In genomic region chrX:119759333-119759766, GRCh38 we compare ENCODE assay signal across 10 cellular contexts. TPM values are rescaled to one million over a fixed set of nuclear protein-coding genes. Genes with fewer than 3 reads are reported as not detected.
A peak's percentile ranks its signal among the peaks of the same experiment; 100 is the strongest.
DNase-seq lines count a peak whose midpoint lies in the region; ATAC-seq, FAIRE-seq and TF ChIP-seq lines count a peak whose summit lies in the region.
"Had no signal": no experiment of that assay in that cellular context is flagged by ENCODE, and none has a peak within 500 bp of the region (broad histone marks: within the 10 kb centered on the region; RNA-seq: fewer than 3 reads in every experiment).

No MANE protein-coding gene starts in this region.

- no peak for ATAC-seq in GM19351 (IDR thresholded peaks at IDR 0.05; ENCODE audit: unreplicated experiment)

- no peak overlapping the region for H3K27ac Mint-ChIP-seq in chondrocyte (ENCODE audit: unreplicated experiment)

- TF ChIP-seq CTCF in AG04449 (IDR thresholded peaks at IDR 0.05; ENCODE audit: insufficient read depth, low read length, missing control alignments) (no peak), chondrocyte (IDR thresholded peaks at IDR 0.05) (no peak), neural cell (IDR thresholded peaks at IDR 0.05; ENCODE audit: poor library complexity, severe bottlenecking) (no peak)

- H3K4me3 ChIP-seq in AG04449 (ENCODE audit: low read depth, low read length) (peak overlapping the region; percentile 54), neural cell (ENCODE audit: low read length) (peak overlapping the region; percentile 65)

- no peaks in the 10 kb centered on the region for H3K36me3 Mint-ChIP-seq in chondrocyte (ENCODE audit: low read depth)

- peaks cover 17% of the 10 kb centered on the region for H3K4me1 Mint-ChIP-seq in chondrocyte (ENCODE audit: low read depth)

- no peak for TF ChIP-seq EP300 in neural cell (conservative IDR thresholded peaks at IDR 0.05; ENCODE audit: poor library complexity, severe bottlenecking)

- no peaks in the 10 kb centered on the region for H3K9me3 ChIP-seq in neural cell (ENCODE audit: low read length)
- H3K9me3 ChIP-seq: left lung had no signal

- no peaks in the 10 kb centered on the region for H3K36me3 ChIP-seq in neural cell (ENCODE audit: insufficient read depth, low read length)
- H3K36me3 ChIP-seq: left lung had no signal

- H3K27ac ChIP-seq in neural cell (ENCODE audit: low read length) = no peak overlapping the region

- H3K9ac ChIP-seq in neural cell (ENCODE audit: low read length) = no peak overlapping the region

- no peaks in the 10 kb centered on the region for H3F3A ChIP-seq in neural cell (ENCODE audit: insufficient read depth, low read length, poor library complexity, severe bottlenecking)

- DNase-seq in AG04449 (ENCODE audit: low read depth, low spot score) (no peak), GM12891 (ENCODE audit: insufficient read length, low spot score) (no peak), chondrocyte (ENCODE audit: low spot score) (no peak), NCI-H524 (lab: John Stamatoyannopoulos, UW) (no peak), GM19238 (ENCODE audit: insufficient read length, low spot score) (no peak), DMS53 treated with DMSO at 0.1 percent for 48 hours (lab: John Stamatoyannopoulos, UW; ENCODE audit: unreplicated experiment) (no peak)
- DNase-seq: DND-41 had no signal

- CTCF ChIA-PET in AG04449 (lab: Yijun Ruan, JAX) = interaction anchor here (0.8 to 1.6 kb wide), 5 partner anchors 15 to 149 kb away, joined by 3 to 6 read pairs (median 3); no protein-coding TSS in a partner anchor

- peaks cover 34% of the 10 kb centered on the region for H3K27me3 ChIP-seq in neural cell (ENCODE audit: insufficient read depth, low read depth, low read length)

- no peak overlapping the region for H3K4me2 ChIP-seq in neural cell (ENCODE audit: low read length)

- no peaks in the 10 kb centered on the region for H3K27me3 Mint-ChIP-seq in chondrocyte (ENCODE audit: low read depth)

- H3K9me3 Mint-ChIP-seq in chondrocyte (ENCODE audit: low read depth) = no peaks in the 10 kb centered on the region

- no peak overlapping the region for H2AFZ ChIP-seq in neural cell (ENCODE audit: low read depth, low read length)

- TF ChIP-seq RAD21 in neural cell (conservative IDR thresholded peaks at IDR 0.05) = no peak

- no peaks in the 10 kb centered on the region for H4K20me1 ChIP-seq in neural cell (ENCODE audit: insufficient read depth)

- peak overlapping the region; percentile 6 for H3K4me3 Mint-ChIP-seq in chondrocyte (ENCODE audit: unreplicated experiment)

- TF ChIP-seq POLR2A in GM12891 (IDR thresholded peaks at IDR 0.05; ENCODE audit: low read depth, low read length) = no peak

- H3K9me2 ChIP-seq in neural cell (ENCODE audit: insufficient read depth, low read length) = no peaks in the 10 kb centered on the region

- H3K79me2 ChIP-seq in neural cell (replicated peaks; ENCODE audit: insufficient read depth, low read length) = no peaks in the 10 kb centered on the region

- POLR2A ChIA-PET in AG04449 (lab: Yijun Ruan, JAX) = interaction anchor here (0.9 to 1.7 kb wide), 2 partner anchors 32 to 112 kb away, joined by 4 to 10 read pairs; partner anchors contain the start of gene RPL39

- FAIRE-seq in GM12891 (lab: Jason Lieb, UNC) = peak; percentile 90

TF ChIP-seq in GM12891, 5 proteins besides CTCF, POLR2A, EP300 and RAD21:
- TF ChIP-seq TAF1 (IDR thresholded peaks at IDR 0.05; ENCODE audit: low read depth, low read length) (no peak), SPI1 (IDR thresholded peaks at IDR 0.05; ENCODE audit: low read depth, low read length) (no peak), POLR2AphosphoS5 (IDR thresholded peaks at IDR 0.05; ENCODE audit: low read depth, low read length) (no peak), PAX5 (IDR thresholded peaks at IDR 0.05; ENCODE audit: insufficient read depth, low read length, severe bottlenecking) (no peak), POU2F2 (IDR thresholded peaks at IDR 0.05; ENCODE audit: low read depth, low read length) (no peak)
TF ChIP-seq in GM12891: peak in this region for 0.

TF ChIP-seq in neural cell, 6 proteins besides CTCF, POLR2A, EP300 and RAD21:
- TF ChIP-seq, protein P1, sequence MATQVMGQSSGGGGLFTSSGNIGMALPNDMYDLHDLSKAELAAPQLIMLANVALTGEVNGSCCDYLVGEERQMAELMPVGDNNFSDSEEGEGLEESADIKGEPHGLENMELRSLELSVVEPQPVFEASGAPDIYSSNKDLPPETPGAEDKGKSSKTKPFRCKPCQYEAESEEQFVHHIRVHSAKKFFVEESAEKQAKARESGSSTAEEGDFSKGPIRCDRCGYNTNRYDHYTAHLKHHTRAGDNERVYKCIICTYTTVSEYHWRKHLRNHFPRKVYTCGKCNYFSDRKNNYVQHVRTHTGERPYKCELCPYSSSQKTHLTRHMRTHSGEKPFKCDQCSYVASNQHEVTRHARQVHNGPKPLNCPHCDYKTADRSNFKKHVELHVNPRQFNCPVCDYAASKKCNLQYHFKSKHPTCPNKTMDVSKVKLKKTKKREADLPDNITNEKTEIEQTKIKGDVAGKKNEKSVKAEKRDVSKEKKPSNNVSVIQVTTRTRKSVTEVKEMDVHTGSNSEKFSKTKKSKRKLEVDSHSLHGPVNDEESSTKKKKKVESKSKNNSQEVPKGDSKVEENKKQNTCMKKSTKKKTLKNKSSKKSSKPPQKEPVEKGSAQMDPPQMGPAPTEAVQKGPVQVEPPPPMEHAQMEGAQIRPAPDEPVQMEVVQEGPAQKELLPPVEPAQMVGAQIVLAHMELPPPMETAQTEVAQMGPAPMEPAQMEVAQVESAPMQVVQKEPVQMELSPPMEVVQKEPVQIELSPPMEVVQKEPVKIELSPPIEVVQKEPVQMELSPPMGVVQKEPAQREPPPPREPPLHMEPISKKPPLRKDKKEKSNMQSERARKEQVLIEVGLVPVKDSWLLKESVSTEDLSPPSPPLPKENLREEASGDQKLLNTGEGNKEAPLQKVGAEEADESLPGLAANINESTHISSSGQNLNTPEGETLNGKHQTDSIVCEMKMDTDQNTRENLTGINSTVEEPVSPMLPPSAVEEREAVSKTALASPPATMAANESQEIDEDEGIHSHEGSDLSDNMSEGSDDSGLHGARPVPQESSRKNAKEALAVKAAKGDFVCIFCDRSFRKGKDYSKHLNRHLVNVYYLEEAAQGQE (IDR thresholded peaks at IDR 0.05; ENCODE audit: borderline replicate concordance) = no peak
- TF ChIP-seq TAF1 (IDR thresholded peaks at IDR 0.05; ENCODE audit: low read depth) = no peak
- TF ChIP-seq EZH2 (IDR thresholded peaks at IDR 0.05; ENCODE audit: borderline replicate concordance, insufficient read depth, low read length, poor library complexity, severe bottlenecking) = no peak
- no peak for TF ChIP-seq SMC3 (conservative IDR thresholded peaks at IDR 0.05; ENCODE audit: poor library complexity)
- no peak for TF ChIP-seq POLR2AphosphoS5 (IDR thresholded peaks at IDR 0.05)
- no peak for TF ChIP-seq MXI1 (conservative IDR thresholded peaks at IDR 0.05; ENCODE audit: poor library complexity, severe bottlenecking)

RNA-seq across cellular contexts. Expression of gene SOWAHD, which starts 1.0 kb away (rescaled TPM):
- 1.5 TPM for polyA plus RNA-seq in GM12891 (2012; ENCODE audit: low read depth, missing spikeins)
- 0.23 to 0.40 TPM in 2 of 3 replicates, not detected in the other for total RNA-seq in chondrocyte
- 1.0 TPM in 1 of 2 replicates, not detected in the other for polyA plus RNA-seq in neural cell
- polyA minus RNA-seq in neural cell = 0.35 TPM in 1 of 2 replicates, not detected in the other

RNA-seq across cellular contexts. Expression of gene RPL39, which starts 32.1 kb away (rescaled TPM):
- polyA plus RNA-seq in GM12891 (2012; ENCODE audit: low read depth, missing spikeins) = 9,560 TPM
- total RNA-seq in chondrocyte = 1,187 to 1,330 TPM (median 1,209 TPM) in 3 replicates
- polyA plus RNA-seq in neural cell = 2,693 and 3,126 TPM in 2 replicates
- 1,007 and 1,081 TPM in 2 replicates for polyA minus RNA-seq in neural cell
